ENCODE assay signal across 1 cellular context in the genomic region with DNA sequence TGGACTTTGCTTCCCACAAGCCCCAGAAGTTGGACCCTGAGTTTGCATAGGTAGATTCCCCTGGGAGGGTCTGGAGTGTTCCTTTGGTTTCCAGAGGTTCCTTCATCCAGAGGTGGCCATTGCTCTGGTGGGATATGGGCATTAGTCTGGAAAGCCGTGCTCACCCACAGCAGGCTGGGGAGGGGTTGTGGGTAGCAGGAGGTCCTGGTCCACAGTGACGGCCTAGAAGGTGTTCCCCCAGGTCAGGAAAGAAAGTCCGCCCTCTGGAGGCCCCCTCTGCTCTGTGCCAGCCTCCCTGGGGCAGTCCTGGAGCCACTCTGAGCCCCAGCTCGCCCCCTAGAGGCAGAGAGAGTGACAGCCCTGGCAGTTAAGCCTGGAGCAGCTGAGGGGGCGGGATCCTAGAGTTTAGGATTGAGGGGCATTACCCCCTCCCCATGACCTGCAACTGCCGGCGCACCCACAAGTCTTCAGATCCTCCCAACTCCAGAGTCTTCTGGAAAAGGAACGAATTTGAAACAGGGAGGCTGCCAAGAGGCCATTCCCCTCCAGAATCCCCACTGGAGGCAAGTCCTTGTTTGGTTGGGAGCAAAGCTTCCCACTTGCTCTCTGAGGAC.
A peak's percentile ranks its signal among the peaks of the same experiment; 100 is the strongest.
TF ChIP-seq lines count a peak whose summit lies in the region.

No MANE protein-coding gene starts in this region.

TF ChIP-seq in HepG2, 621 proteins besides CTCF, POLR2A, EP300 and RAD21 (continued from another document and continues in another):
- peak; percentile 64; the same call in 1 of the 2 replicates for TF ChIP-seq IKZF5 (CRISPR knock-in tag; IDR thresholded peaks at IDR 0.05)
- TF ChIP-seq HNF4A (CRISPR knock-in tag; IDR thresholded peaks at IDR 0.05) = peak; percentile 67
- peak; percentile 18; the same call in 1 of the 2 replicates for TF ChIP-seq FOXP4 (CRISPR knock-in tag; IDR thresholded peaks at IDR 0.05)
- TF ChIP-seq FOXA3 (CRISPR knock-in tag; IDR thresholded peaks at IDR 0.05) = 0 out of 2 replicates have a peak, but pooled peaks have one; percentile 47
- 0 out of 3 replicates have a peak, but pooled peaks have one; percentile 25 for TF ChIP-seq MXI1 (IDR thresholded peaks at IDR 0.05; ENCODE audit: borderline replicate concordance, low read depth, low read length)
- no peak for TF ChIP-seq ELF1 (CRISPR knock-in tag; IDR thresholded peaks at IDR 0.05)
- TF ChIP-seq, protein P1, sequence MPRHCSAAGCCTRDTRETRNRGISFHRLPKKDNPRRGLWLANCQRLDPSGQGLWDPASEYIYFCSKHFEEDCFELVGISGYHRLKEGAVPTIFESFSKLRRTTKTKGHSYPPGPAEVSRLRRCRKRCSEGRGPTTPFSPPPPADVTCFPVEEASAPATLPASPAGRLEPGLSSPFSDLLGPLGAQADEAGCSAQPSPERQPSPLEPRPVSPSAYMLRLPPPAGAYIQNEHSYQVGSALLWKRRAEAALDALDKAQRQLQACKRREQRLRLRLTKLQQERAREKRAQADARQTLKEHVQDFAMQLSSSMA (CRISPR knock-in tag; IDR thresholded peaks at IDR 0.05) = peak; percentile 86
- peak; percentile 46; the same call in 1 of the 2 replicates for TF ChIP-seq REPIN1 (CRISPR knock-in tag; IDR thresholded peaks at IDR 0.05; ENCODE audit: borderline replicate concordance, low read depth)
- TF ChIP-seq, protein P2, sequence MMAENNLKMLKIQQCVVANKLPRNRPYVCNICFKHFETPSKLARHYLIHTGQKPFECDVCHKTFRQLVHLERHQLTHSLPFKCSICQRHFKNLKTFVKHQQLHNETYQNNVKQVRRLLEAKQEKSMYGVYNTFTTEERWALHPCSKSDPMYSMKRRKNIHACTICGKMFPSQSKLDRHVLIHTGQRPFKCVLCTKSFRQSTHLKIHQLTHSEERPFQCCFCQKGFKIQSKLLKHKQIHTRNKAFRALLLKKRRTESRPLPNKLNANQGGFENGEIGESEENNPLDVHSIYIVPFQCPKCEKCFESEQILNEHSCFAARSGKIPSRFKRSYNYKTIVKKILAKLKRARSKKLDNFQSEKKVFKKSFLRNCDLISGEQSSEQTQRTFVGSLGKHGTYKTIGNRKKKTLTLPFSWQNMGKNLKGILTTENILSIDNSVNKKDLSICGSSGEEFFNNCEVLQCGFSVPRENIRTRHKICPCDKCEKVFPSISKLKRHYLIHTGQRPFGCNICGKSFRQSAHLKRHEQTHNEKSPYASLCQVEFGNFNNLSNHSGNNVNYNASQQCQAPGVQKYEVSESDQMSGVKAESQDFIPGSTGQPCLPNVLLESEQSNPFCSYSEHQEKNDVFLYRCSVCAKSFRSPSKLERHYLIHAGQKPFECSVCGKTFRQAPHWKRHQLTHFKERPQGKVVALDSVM (CRISPR knock-in tag; IDR thresholded peaks at IDR 0.05) = peak; percentile 76
- TF ChIP-seq UBTF (CRISPR knock-in tag; IDR thresholded peaks at IDR 0.05) = peak; percentile 71
- peak; percentile 40; the same call in 1 of the 2 replicates for TF ChIP-seq CC2D1A (CRISPR knock-in tag; IDR thresholded peaks at IDR 0.05)
- no peak for TF ChIP-seq HDAC2 (CRISPR knock-in tag; IDR thresholded peaks at IDR 0.05)
- TF ChIP-seq TMF1 (CRISPR knock-in tag; IDR thresholded peaks at IDR 0.05; ENCODE audit: low read depth) = no peak
- peak; percentile 65 for TF ChIP-seq ZFX (CRISPR knock-in tag; IDR thresholded peaks at IDR 0.05; ENCODE audit: low read depth)
- no peak for TF ChIP-seq ATF7 (IDR thresholded peaks at IDR 0.05)
- TF ChIP-seq ATF7 (CRISPR knock-in tag; IDR thresholded peaks at IDR 0.05) = no peak
- TF ChIP-seq KDM6A (CRISPR knock-in tag; IDR thresholded peaks at IDR 0.05; ENCODE audit: low read depth) = no peak
- TF ChIP-seq MAZ (IDR thresholded peaks at IDR 0.05; ENCODE audit: borderline replicate concordance, low read depth, low read length) = no peak
- TF ChIP-seq MAZ (CRISPR knock-in tag; IDR thresholded peaks at IDR 0.05; ENCODE audit: low read depth) = peak; percentile 63; the same call in 1 of the 2 replicates
- TF ChIP-seq KLF15 (CRISPR knock-in tag; IDR thresholded peaks at IDR 0.05; ENCODE audit: borderline replicate concordance) = no peak
- peak; percentile 60; the same call in 1 of the 2 replicates for TF ChIP-seq STAT6 (CRISPR knock-in tag; IDR thresholded peaks at IDR 0.05; ENCODE audit: borderline replicate concordance)
- peak; percentile 16; the same call in 1 of the 2 replicates for TF ChIP-seq HOXA3 (CRISPR knock-in tag; IDR thresholded peaks at IDR 0.05)
- TF ChIP-seq XRCC5 (optimal IDR thresholded peaks at IDR 0.05; ENCODE audit: low read length) = peak; percentile 93
- TF ChIP-seq RBFOX2 (IDR thresholded peaks at IDR 0.05; ENCODE audit: low read depth, low read length) = no peak
- no peak for TF ChIP-seq AGO2 (optimal IDR thresholded peaks at IDR 0.05; ENCODE audit: low read depth, low read length)
- TF ChIP-seq, protein P3, sequence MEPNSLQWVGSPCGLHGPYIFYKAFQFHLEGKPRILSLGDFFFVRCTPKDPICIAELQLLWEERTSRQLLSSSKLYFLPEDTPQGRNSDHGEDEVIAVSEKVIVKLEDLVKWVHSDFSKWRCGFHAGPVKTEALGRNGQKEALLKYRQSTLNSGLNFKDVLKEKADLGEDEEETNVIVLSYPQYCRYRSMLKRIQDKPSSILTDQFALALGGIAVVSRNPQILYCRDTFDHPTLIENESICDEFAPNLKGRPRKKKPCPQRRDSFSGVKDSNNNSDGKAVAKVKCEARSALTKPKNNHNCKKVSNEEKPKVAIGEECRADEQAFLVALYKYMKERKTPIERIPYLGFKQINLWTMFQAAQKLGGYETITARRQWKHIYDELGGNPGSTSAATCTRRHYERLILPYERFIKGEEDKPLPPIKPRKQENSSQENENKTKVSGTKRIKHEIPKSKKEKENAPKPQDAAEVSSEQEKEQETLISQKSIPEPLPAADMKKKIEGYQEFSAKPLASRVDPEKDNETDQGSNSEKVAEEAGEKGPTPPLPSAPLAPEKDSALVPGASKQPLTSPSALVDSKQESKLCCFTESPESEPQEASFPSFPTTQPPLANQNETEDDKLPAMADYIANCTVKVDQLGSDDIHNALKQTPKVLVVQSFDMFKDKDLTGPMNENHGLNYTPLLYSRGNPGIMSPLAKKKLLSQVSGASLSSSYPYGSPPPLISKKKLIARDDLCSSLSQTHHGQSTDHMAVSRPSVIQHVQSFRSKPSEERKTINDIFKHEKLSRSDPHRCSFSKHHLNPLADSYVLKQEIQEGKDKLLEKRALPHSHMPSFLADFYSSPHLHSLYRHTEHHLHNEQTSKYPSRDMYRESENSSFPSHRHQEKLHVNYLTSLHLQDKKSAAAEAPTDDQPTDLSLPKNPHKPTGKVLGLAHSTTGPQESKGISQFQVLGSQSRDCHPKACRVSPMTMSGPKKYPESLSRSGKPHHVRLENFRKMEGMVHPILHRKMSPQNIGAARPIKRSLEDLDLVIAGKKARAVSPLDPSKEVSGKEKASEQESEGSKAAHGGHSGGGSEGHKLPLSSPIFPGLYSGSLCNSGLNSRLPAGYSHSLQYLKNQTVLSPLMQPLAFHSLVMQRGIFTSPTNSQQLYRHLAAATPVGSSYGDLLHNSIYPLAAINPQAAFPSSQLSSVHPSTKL (CRISPR knock-in tag; IDR thresholded peaks at IDR 0.05) = peak; percentile 44; the same call in 1 of the 2 replicates
- no peak for TF ChIP-seq PLSCR1 (CRISPR knock-in tag; IDR thresholded peaks at IDR 0.05; ENCODE audit: borderline replicate concordance)
- TF ChIP-seq RBAK (CRISPR knock-in tag; IDR thresholded peaks at IDR 0.05) = no peak
- TF ChIP-seq, protein P4, sequence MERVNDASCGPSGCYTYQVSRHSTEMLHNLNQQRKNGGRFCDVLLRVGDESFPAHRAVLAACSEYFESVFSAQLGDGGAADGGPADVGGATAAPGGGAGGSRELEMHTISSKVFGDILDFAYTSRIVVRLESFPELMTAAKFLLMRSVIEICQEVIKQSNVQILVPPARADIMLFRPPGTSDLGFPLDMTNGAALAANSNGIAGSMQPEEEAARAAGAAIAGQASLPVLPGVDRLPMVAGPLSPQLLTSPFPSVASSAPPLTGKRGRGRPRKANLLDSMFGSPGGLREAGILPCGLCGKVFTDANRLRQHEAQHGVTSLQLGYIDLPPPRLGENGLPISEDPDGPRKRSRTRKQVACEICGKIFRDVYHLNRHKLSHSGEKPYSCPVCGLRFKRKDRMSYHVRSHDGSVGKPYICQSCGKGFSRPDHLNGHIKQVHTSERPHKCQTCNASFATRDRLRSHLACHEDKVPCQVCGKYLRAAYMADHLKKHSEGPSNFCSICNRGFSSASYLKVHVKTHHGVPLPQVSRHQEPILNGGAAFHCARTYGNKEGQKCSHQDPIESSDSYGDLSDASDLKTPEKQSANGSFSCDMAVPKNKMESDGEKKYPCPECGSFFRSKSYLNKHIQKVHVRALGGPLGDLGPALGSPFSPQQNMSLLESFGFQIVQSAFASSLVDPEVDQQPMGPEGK (CRISPR knock-in tag; IDR thresholded peaks at IDR 0.05) = peak; percentile 84; the same call in 1 of the 2 replicates
- 0 out of 2 replicates have a peak, but pooled peaks have one; percentile 11 for TF ChIP-seq ETV5 (CRISPR knock-in tag; IDR thresholded peaks at IDR 0.05; ENCODE audit: borderline replicate concordance)
- TF ChIP-seq SSRP1 (CRISPR knock-in tag; IDR thresholded peaks at IDR 0.05) = no peak
- TF ChIP-seq HINFP (CRISPR knock-in tag; IDR thresholded peaks at IDR 0.05; ENCODE audit: low read depth) = no peak
- peak; percentile 74 for TF ChIP-seq FOXC1 (CRISPR knock-in tag; IDR thresholded peaks at IDR 0.05; ENCODE audit: borderline replicate concordance)
- TF ChIP-seq ZSCAN25 (CRISPR knock-in tag; IDR thresholded peaks at IDR 0.05) = peak; percentile 60; the same call in 1 of the 2 replicates
